31 cellular contexts compared by ENCODE assay signal in the genomic region with DNA sequence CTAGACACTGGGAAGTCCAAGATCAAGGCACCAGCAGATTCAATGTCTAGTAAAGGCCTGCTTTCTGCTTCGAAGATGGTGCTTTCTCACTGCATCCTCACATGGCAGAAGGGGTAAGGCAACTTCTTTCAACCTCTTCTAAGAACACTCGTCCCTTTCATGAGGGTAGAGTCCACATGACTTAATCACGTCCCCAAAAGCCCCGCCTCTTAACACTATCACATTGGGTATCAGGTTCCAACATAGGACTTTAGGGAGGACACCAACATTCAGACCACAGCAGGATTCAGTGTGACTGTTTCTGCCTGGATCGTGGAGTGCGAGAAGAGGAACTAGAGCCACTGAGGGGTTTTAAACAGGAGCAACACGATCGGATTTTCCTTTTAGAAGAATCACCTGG. TPM values are rescaled to one million over a fixed set of nuclear protein-coding genes. Genes with fewer than 3 reads are reported as not detected.
DNase-seq lines count a peak whose midpoint lies in the region; ATAC-seq, FAIRE-seq and TF ChIP-seq lines count a peak whose summit lies in the region.
"Had no signal": no experiment of that assay in that cellular context is flagged by ENCODE, and none has a peak within 500 bp of the region (broad histone marks: within the 10 kb centered on the region; RNA-seq: fewer than 3 reads in every experiment).

No MANE protein-coding gene starts in this region.

- peak overlapping the region in 3 of 4 donors; percentile 29 to 76 (median 68) for H3K4me3 Mint-ChIP-seq in CD4-positive, CD25-positive, alpha-beta regulatory T cell
- H3K4me3 Mint-ChIP-seq in activated T-helper 2 cell treated with anti-CD3 and anti-CD28 coated beads, Interferon-gamma antibody, Interleukin-2, Interleukin-4, amounts not matched to agents 10 μg/mL and 5 μg/mL and 100 μg/mL, durations not matched to agents 14 hours and 24 hours and 36 hours (ENCODE audit: low read depth) = peak overlapping the region; percentile 15
- peak overlapping the region; percentile 14 for H3K4me3 Mint-ChIP-seq in natural killer cell
- H3K4me3 Mint-ChIP-seq: activated T-cell treated with anti-CD3 and anti-CD28 coated beads, Interleukin-2, amount 50 U/mL, for 24 hours; stimulated activated memory B cell treated with anti-CD40 and anti-IgM and Interleukin-4, amounts not matched to agents 10 μg/mL and 1 μg/mL and 100 μg/mL, for 72 hours had no signal

- no peaks in the 10 kb centered on the region for H3K27me3 ChIP-seq in CD4-positive, CD25-positive, alpha-beta regulatory T cell (ENCODE audit: control insufficient read depth, insufficient read depth, low read length)
- no peaks in the 10 kb centered on the region for H3K27me3 ChIP-seq in A673 (replicated peaks; ENCODE audit: insufficient read depth, low read depth, low read length, poor library complexity)
- H3K27me3 ChIP-seq: BLaER1 treated with 17β-estradiol and CSF1 and Interleukin-3, amounts not matched to agents 10 nM and 100 nM; esophagus squamous epithelium; foreskin keratinocyte; heart right ventricle; transverse colon had no signal

- intact Hi-C loops in activated T-helper 2 cell treated with anti-CD3 and anti-CD28 coated beads, Interferon-gamma antibody, Interleukin-2, Interleukin-4, amounts not matched to agents 10 μg/mL and 5 μg/mL and 100 μg/mL, durations not matched to agents 14 hours and 24 hours and 36 hours (cut with micrococcal nuclease) = no loop called here
- intact Hi-C loops in natural killer cell (cut with micrococcal nuclease) = no loop called here
- intact Hi-C loops in A673 (cut with micrococcal nuclease; ENCODE audit: unreplicated experiment) = no loop called here

- TF ChIP-seq POLR2A in GM12891 (IDR thresholded peaks at IDR 0.05; ENCODE audit: low read depth, low read length) (no peak), GM18505 (IDR thresholded peaks at IDR 0.05; ENCODE audit: borderline replicate concordance, extremely low read depth, insufficient read depth, insufficient read length) (no peak)

- H3K4me3 ChIP-seq in CD4-positive, CD25-positive, alpha-beta regulatory T cell (ENCODE audit: low read depth, low read length) = no peak overlapping the region
- H3K4me3 ChIP-seq in A673 (ENCODE audit: low read depth, low read length, poor library complexity, severe bottlenecking) = no peak overlapping the region
- H3K4me3 ChIP-seq: BLaER1 treated with 17β-estradiol and CSF1 and Interleukin-3, amounts not matched to agents 10 nM and 100 nM; esophagus squamous epithelium; heart right ventricle; transverse colon had no signal

- no peak for FAIRE-seq in GM12891 (lab: Jason Lieb, UNC)
- FAIRE-seq: endometrium, HepG2, kidney, TTC549 had no signal

- no peak for DNase-seq in CD4-positive, CD25-positive, alpha-beta regulatory T cell
- peak; percentile 75 for DNase-seq in OCI-M1 (lab: John Stamatoyannopoulos, UW)
- no peak for DNase-seq in activated T-helper 2 cell treated with anti-CD3 and anti-CD28 coated beads, Interferon-gamma antibody, Interleukin-2, Interleukin-4, amounts not matched to agents 10 μg/mL and 5 μg/mL and 100 μg/mL, durations not matched to agents 14 hours and 24 hours and 36 hours (ENCODE audit: low spot score)
- DNase-seq in natural killer cell = no peak
- DNase-seq in NCI-H1694 treated with DMSO at 0.1 percent for 48 hours (lab: John Stamatoyannopoulos, UW) = no peak
- no peak for DNase-seq in A673 (ENCODE audit: low spot score)
- DNase-seq in GM12891 (ENCODE audit: insufficient read length, low spot score) = no peak
- DNase-seq: activated naive CD4-positive, alpha-beta T cell treated with Interleukin-2 at 50 U/mL for 16 hours; activated T-cell treated with anti-CD3 and anti-CD28 coated beads, Interleukin-2, amount 50 U/mL, for 24 hours; amniotic stem cell; cerebellar nuclear complex; dermis blood vessel endothelial cell; DMS79; esophagus squamous epithelium; foreskin keratinocyte; GDM1; heart right ventricle; Karpas-422; kidney; left ventricle myocardium superior; NCI-H1436; SHP77; transverse colon had no signal

- H3K27ac ChIP-seq in CD4-positive, CD25-positive, alpha-beta regulatory T cell (ENCODE audit: insufficient read depth, low read length, poor library complexity, severe bottlenecking) = no peak overlapping the region
- no peak overlapping the region for H3K27ac ChIP-seq in A673 (ENCODE audit: low read depth, low read length, poor library complexity, severe bottlenecking)
- H3K27ac ChIP-seq: esophagus squamous epithelium, foreskin keratinocyte, transverse colon had no signal

- POLR2A ChIA-PET in A673 (lab: Charles Lee; ENCODE audit: low non-redundant PET) = no interaction called here

- H3K36me3 ChIP-seq in CD4-positive, CD25-positive, alpha-beta regulatory T cell (ENCODE audit: control insufficient read depth, insufficient read depth, low read length) = peaks cover 12% of the 10 kb centered on the region
- peaks cover 9% of the 10 kb centered on the region for H3K36me3 ChIP-seq in A673 (ENCODE audit: insufficient read depth, low read length, poor library complexity, severe bottlenecking)
- H3K36me3 ChIP-seq: transverse colon had no signal

- no peaks in the 10 kb centered on the region for H3K27me3 Mint-ChIP-seq in CD4-positive, CD25-positive, alpha-beta regulatory T cell
- no peaks in the 10 kb centered on the region for H3K27me3 Mint-ChIP-seq in activated T-helper 2 cell treated with anti-CD3 and anti-CD28 coated beads, Interferon-gamma antibody, Interleukin-2, Interleukin-4, amounts not matched to agents 10 μg/mL and 5 μg/mL and 100 μg/mL, durations not matched to agents 14 hours and 24 hours and 36 hours (ENCODE audit: low read depth)
- H3K27me3 Mint-ChIP-seq in natural killer cell (ENCODE audit: low read depth in 2 of 2) = no peaks in the 10 kb centered on the region
- H3K27me3 Mint-ChIP-seq: activated T-cell treated with anti-CD3 and anti-CD28 coated beads, Interleukin-2, amount 50 U/mL, for 24 hours; stimulated activated memory B cell treated with anti-CD40 and anti-IgM and Interleukin-4, amounts not matched to agents 10 μg/mL and 1 μg/mL and 100 μg/mL, for 72 hours had no signal

- ATAC-seq in CD4-positive, CD25-positive, alpha-beta regulatory T cell (ENCODE audit: low read depth in 2 of 2) = no peak
- no peak for ATAC-seq in natural killer cell
- ATAC-seq in GM18505 (IDR thresholded peaks at IDR 0.05; ENCODE audit: unreplicated experiment) = no peak
- ATAC-seq: foreskin keratinocyte; HCT116; heart right ventricle; HepG2; left ventricle myocardium superior; Panc1; stimulated activated memory B cell treated with anti-CD40 and anti-IgM and Interleukin-4, amounts not matched to agents 10 μg/mL and 1 μg/mL and 100 μg/mL, for 72 hours had no signal

- BruUV-seq in A673 (replicated peaks; lab: Mats Ljungman, UMichigan) = no TSS peak

- H3K36me3 Mint-ChIP-seq in CD4-positive, CD25-positive, alpha-beta regulatory T cell = peaks cover 17% of the 10 kb centered on the region
- peaks cover 32% of the 10 kb centered on the region for H3K36me3 Mint-ChIP-seq in activated T-helper 2 cell treated with anti-CD3 and anti-CD28 coated beads, Interferon-gamma antibody, Interleukin-2, Interleukin-4, amounts not matched to agents 10 μg/mL and 5 μg/mL and 100 μg/mL, durations not matched to agents 14 hours and 24 hours and 36 hours (ENCODE audit: low read depth)
- H3K36me3 Mint-ChIP-seq in natural killer cell = no peaks in the 10 kb centered on the region

- H3K4me1 ChIP-seq in CD4-positive, CD25-positive, alpha-beta regulatory T cell (ENCODE audit: control insufficient read depth, insufficient read depth, low read length, poor library complexity, severe bottlenecking) = peaks cover 17% of the 10 kb centered on the region
- peaks cover 8% of the 10 kb centered on the region for H3K4me1 ChIP-seq in A673 (ENCODE audit: insufficient read depth, low read length, poor library complexity, severe bottlenecking)
- H3K4me1 ChIP-seq: foreskin keratinocyte had no signal

- H3K9me3 ChIP-seq in CD4-positive, CD25-positive, alpha-beta regulatory T cell (ENCODE audit: control insufficient read depth in 2 of 2, low read length in 2 of 2) = no peaks in the 10 kb centered on the region
- H3K9me3 ChIP-seq in A673 (ENCODE audit: low read depth, low read length, poor library complexity, severe bottlenecking) = no peaks in the 10 kb centered on the region
- H3K9me3 ChIP-seq: BLaER1 treated with 17β-estradiol and CSF1 and Interleukin-3, amounts not matched to agents 10 nM and 100 nM; esophagus squamous epithelium; heart right ventricle; transverse colon had no signal

- TF ChIP-seq CTCF in natural killer cell (IDR thresholded peaks at IDR 0.05) (no peak), A673 (conservative IDR thresholded peaks at IDR 0.05; ENCODE audit: low read depth, low read length) (no peak)

- peaks cover 0 to 1% (median 0%) of the 10 kb centered on the region in 7 donors for H3K9me3 Mint-ChIP-seq in CD4-positive, CD25-positive, alpha-beta regulatory T cell
- no peaks in the 10 kb centered on the region for H3K9me3 Mint-ChIP-seq in activated T-helper 2 cell treated with anti-CD3 and anti-CD28 coated beads, Interferon-gamma antibody, Interleukin-2, Interleukin-4, amounts not matched to agents 10 μg/mL and 5 μg/mL and 100 μg/mL, durations not matched to agents 14 hours and 24 hours and 36 hours
- H3K9me3 Mint-ChIP-seq in natural killer cell = no peaks in the 10 kb centered on the region
- H3K9me3 Mint-ChIP-seq: activated T-cell treated with anti-CD3 and anti-CD28 coated beads, Interleukin-2, amount 50 U/mL, for 24 hours; stimulated activated memory B cell treated with anti-CD40 and anti-IgM and Interleukin-4, amounts not matched to agents 10 μg/mL and 1 μg/mL and 100 μg/mL, for 72 hours had no signal

- CTCF ChIA-PET in A673 (lab: Charles Lee) = no interaction called here

- peak overlapping the region; percentile 20 to 75 (median 74) for H3K27ac Mint-ChIP-seq in CD4-positive, CD25-positive, alpha-beta regulatory T cell
- H3K27ac Mint-ChIP-seq in activated T-helper 2 cell treated with anti-CD3 and anti-CD28 coated beads, Interferon-gamma antibody, Interleukin-2, Interleukin-4, amounts not matched to agents 10 μg/mL and 5 μg/mL and 100 μg/mL, durations not matched to agents 14 hours and 24 hours and 36 hours = no peak overlapping the region
- no peak overlapping the region for H3K27ac Mint-ChIP-seq in natural killer cell
- H3K27ac Mint-ChIP-seq: activated T-cell treated with anti-CD3 and anti-CD28 coated beads, Interleukin-2, amount 50 U/mL, for 24 hours; stimulated activated memory B cell treated with anti-CD40 and anti-IgM and Interleukin-4, amounts not matched to agents 10 μg/mL and 1 μg/mL and 100 μg/mL, for 72 hours had no signal

- H3K4me1 Mint-ChIP-seq in CD4-positive, CD25-positive, alpha-beta regulatory T cell = peaks cover 0 to 42% (median 13%) of the 10 kb centered on the region in 4 donors
- H3K4me1 Mint-ChIP-seq in activated T-helper 2 cell treated with anti-CD3 and anti-CD28 coated beads, Interferon-gamma antibody, Interleukin-2, Interleukin-4, amounts not matched to agents 10 μg/mL and 5 μg/mL and 100 μg/mL, durations not matched to agents 14 hours and 24 hours and 36 hours (ENCODE audit: low read depth) = peaks cover 25% of the 10 kb centered on the region
- peaks cover 20 to 32% of the 10 kb centered on the region in 2 donors for H3K4me1 Mint-ChIP-seq in natural killer cell

RNA-seq across cellular contexts. Expression of a gene that starts 3.7 kb away (rescaled TPM):
- 15.5 TPM for total RNA-seq in CD4-positive, CD25-positive, alpha-beta regulatory T cell
- polyA plus RNA-seq in CD4-positive, CD25-positive, alpha-beta regulatory T cell = 10 to 100 TPM in 1 of 4 donors, 1 to 10 TPM in 3; 8.1 to 11.3 (median 8.9) TPM
- 15.9 TPM in 2 replicates for total RNA-seq in activated T-helper 2 cell treated with anti-CD3 and anti-CD28 coated beads, Interferon-gamma antibody, Interleukin-2, Interleukin-4, amounts not matched to agents 10 μg/mL and 5 μg/mL and 100 μg/mL, durations not matched to agents 14 hours and 24 hours and 36 hours
- total RNA-seq in natural killer cell = 10 to 100 TPM; 14.5 to 24.0 (median 19.5) TPM
- total RNA-seq in A673 (2021) = 11.3 and 14.5 TPM in 2 replicates
- 3.9 TPM for polyA plus RNA-seq in GM12891 (2012; ENCODE audit: low read depth, missing spikeins)

RNA-seq across cellular contexts. Expression of a gene that starts 10.2 kb away (rescaled TPM):
- 33.3 TPM for total RNA-seq in CD4-positive, CD25-positive, alpha-beta regulatory T cell
- polyA plus RNA-seq in CD4-positive, CD25-positive, alpha-beta regulatory T cell = 10 to 100 TPM; 13.9 to 20.8 (median 18.7) TPM
- 48.7 and 52.3 TPM in 2 replicates for total RNA-seq in activated T-helper 2 cell treated with anti-CD3 and anti-CD28 coated beads, Interferon-gamma antibody, Interleukin-2, Interleukin-4, amounts not matched to agents 10 μg/mL and 5 μg/mL and 100 μg/mL, durations not matched to agents 14 hours and 24 hours and 36 hours
- 10 to 100 TPM; 31.1 to 37.9 (median 31.3) TPM for total RNA-seq in natural killer cell
- total RNA-seq in A673 (2021) = 72.6 and 76.1 TPM in 2 replicates
- 23.0 TPM for polyA plus RNA-seq in GM12891 (2012; ENCODE audit: low read depth, missing spikeins)

RNA-seq across cellular contexts. Expression of a gene that starts 10.5 kb away (rescaled TPM):
- 182 TPM for total RNA-seq in CD4-positive, CD25-positive, alpha-beta regulatory T cell
- polyA plus RNA-seq in CD4-positive, CD25-positive, alpha-beta regulatory T cell = 100 to 1,000 TPM in 2 of 4 donors, 10 to 100 TPM in 2; 91.1 to 108 (median 97.2) TPM
- total RNA-seq in activated T-helper 2 cell treated with anti-CD3 and anti-CD28 coated beads, Interferon-gamma antibody, Interleukin-2, Interleukin-4, amounts not matched to agents 10 μg/mL and 5 μg/mL and 100 μg/mL, durations not matched to agents 14 hours and 24 hours and 36 hours = 175 and 177 TPM in 2 replicates
- total RNA-seq in natural killer cell = 100 to 1,000 TPM; 188 to 225 (median 195) TPM
- total RNA-seq in A673 (2021) = 123 and 136 TPM in 2 replicates
- polyA plus RNA-seq in GM12891 (2012; ENCODE audit: low read depth, missing spikeins) = 76.3 TPM

RNA-seq across cellular contexts. Expression of a gene that starts 24.7 kb away (rescaled TPM):
- total RNA-seq in CD4-positive, CD25-positive, alpha-beta regulatory T cell = 18.1 TPM
- polyA plus RNA-seq in CD4-positive, CD25-positive, alpha-beta regulatory T cell = 10 to 100 TPM; 42.3 to 57.6 (median 49.7) TPM
- 39.8 and 42.1 TPM in 2 replicates for total RNA-seq in activated T-helper 2 cell treated with anti-CD3 and anti-CD28 coated beads, Interferon-gamma antibody, Interleukin-2, Interleukin-4, amounts not matched to agents 10 μg/mL and 5 μg/mL and 100 μg/mL, durations not matched to agents 14 hours and 24 hours and 36 hours
- total RNA-seq in natural killer cell (10 to 100 TPM; 20.1 to 25.8 (median 23.1) TPM), A673 (2021) (31.2 and 38.4 TPM in 2 replicates)
- 45.3 TPM for polyA plus RNA-seq in GM12891 (2012; ENCODE audit: low read depth, missing spikeins)

Comparison
In these comparisons a context has a peak if more than half of its experiments do, and no peak if none do; other contexts are left out.
1. H3K27ac Mint-ChIP-seq: peak in CD4-positive, CD25-positive, alpha-beta regulatory T cell (3 of 3); none in activated T-helper 2 cell treated with anti-CD3 and anti-CD28 coated beads, Interferon-gamma antibody, Interleukin-2, Interleukin-4, amounts not matched to agents 10 μg/mL and 5 μg/mL and 100 μg/mL, durations not matched to agents 14 hours and 24 hours and 36 hours (single experiment) and natural killer cell (0 of 2).
2. H3K4me3 Mint-ChIP-seq: peak in every context shown above with its lines; median percentile 68 in CD4-positive, CD25-positive, alpha-beta regulatory T cell; 15 in activated T-helper 2 cell treated with anti-CD3 and anti-CD28 coated beads, Interferon-gamma antibody, Interleukin-2, Interleukin-4, amounts not matched to agents 10 μg/mL and 5 μg/mL and 100 μg/mL, durations not matched to agents 14 hours and 24 hours and 36 hours; 14 in natural killer cell.